37 cellular contexts compared by ENCODE assay signal in the genomic region with DNA sequence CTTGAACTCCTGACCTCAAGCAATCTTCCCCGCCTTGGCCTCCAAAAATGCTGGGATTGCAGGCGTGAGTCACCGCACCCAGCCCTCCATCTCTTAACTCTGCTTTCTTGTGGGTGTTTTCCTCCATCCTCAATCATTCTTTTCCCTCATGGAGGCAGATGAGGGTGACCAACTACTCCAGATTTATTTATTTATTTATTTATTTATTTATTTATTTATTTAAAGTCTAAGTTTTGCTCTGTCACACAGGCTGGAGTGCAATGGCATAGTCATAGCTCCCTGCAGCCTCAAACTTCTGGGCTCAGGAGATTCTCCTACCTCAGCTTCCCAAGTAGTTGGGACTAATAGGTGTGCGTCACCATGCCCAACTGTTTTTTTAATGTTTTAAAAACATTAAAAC. TPM values are rescaled to one million over a fixed set of nuclear protein-coding genes. Genes with fewer than 3 reads are reported as not detected.
DNase-seq lines count a peak whose midpoint lies in the region; ATAC-seq and TF ChIP-seq lines count a peak whose summit lies in the region.
"Had no signal": no experiment of that assay in that cellular context is flagged by ENCODE, and none has a peak within 500 bp of the region (broad histone marks: within the 10 kb centered on the region; RNA-seq: fewer than 3 reads in every experiment).

No MANE protein-coding gene starts in this region.

- no peak for DNase-seq in CD4-positive, alpha-beta T cell
- DNase-seq in T-helper 17 cell (no peak), osteoblast (ENCODE audit: insufficient read length, low spot score, missing footprints) (peak; percentile 35), NCI-H2196 treated with DMSO at 0.1 percent for 48 hours (lab: John Stamatoyannopoulos, UW; ENCODE audit: unreplicated experiment) (no peak), CD14-positive monocyte (ENCODE audit: low spot score) (no peak), dedifferentiated amniotic fluid mesenchymal stem cell (ENCODE audit: extremely low spot score) (no peak)
- DNase-seq: 8988T; ACHN; AML-193; BE2C; C1 segment of cervical spinal cord; Caco-2; Calu3; CD4-positive, alpha-beta memory T cell; CD4-positive, CD25-positive, alpha-beta regulatory T cell; CD8-positive, alpha-beta memory T cell; CD8-positive, alpha-beta T cell; COR-L47; DMS 273 treated with DMSO at 0.1 percent for 48 hours; DMS153; DMS53; DMS79; DMS79 treated with DMSO at 0.1 percent for 48 hours; DND-41; EL had no signal

- H3K4me1 ChIP-seq in HEK293 (ENCODE audit: control insufficient read depth, insufficient read depth, low read length) (peaks cover 2% of the 10 kb centered on the region; the same call in 1 of the 2 replicates), osteoblast (ENCODE audit: insufficient read depth, low read length) (no peaks in the 10 kb centered on the region)
- H3K4me1 ChIP-seq: A549, BE2C, Caco-2 had no signal

- no peaks in the 10 kb centered on the region for H3K79me2 ChIP-seq in osteoblast (ENCODE audit: insufficient read depth, low read length)

- H3K27ac ChIP-seq in CD4-positive, alpha-beta T cell (ENCODE audit: low read depth, low read length) = no peak overlapping the region
- H3K27ac ChIP-seq in HEK293 (ENCODE audit: extremely low read depth, low read depth, low read length) = no peak overlapping the region
- no peak overlapping the region for H3K27ac ChIP-seq in osteoblast (ENCODE audit: low read depth, low read length)
- H3K27ac ChIP-seq: 22Rv1; A549; BLaER1; BLaER1 treated with 17β-estradiol and CSF1 and Interleukin-3, amounts not matched to agents 10 nM and 100 nM; C4-2B had no signal

- H3K4me3 ChIP-seq in HEK293 (ENCODE audit: low read depth, low read length) (no peak overlapping the region), osteoblast (ENCODE audit: insufficient read depth, low read length) (no peak overlapping the region)
- H3K4me3 ChIP-seq: A549; BLaER1; BLaER1 treated with 17β-estradiol and CSF1 and Interleukin-3, amounts not matched to agents 10 nM and 100 nM had no signal

- H3K9me3 ChIP-seq in CD4-positive, alpha-beta T cell (ENCODE audit: control insufficient read depth, low read length) = no peaks in the 10 kb centered on the region
- H3K9me3 ChIP-seq in HEK293 (ENCODE audit: control insufficient read depth, insufficient read depth, low read depth, low read length) (no peaks in the 10 kb centered on the region), T-helper 17 cell (ENCODE audit: control insufficient read depth, low read length, poor library complexity, severe bottlenecking) (no peaks in the 10 kb centered on the region), osteoblast (ENCODE audit: low read depth, low read length) (no peaks in the 10 kb centered on the region)
- H3K9me3 ChIP-seq: A549, BE2C, Caco-2 had no signal

- no peak for ATAC-seq in CD4-positive, alpha-beta T cell (ENCODE audit: poor library complexity)
- no peak for ATAC-seq in T-helper 17 cell
- no peak for ATAC-seq in GM18511 (IDR thresholded peaks at IDR 0.05; ENCODE audit: unreplicated experiment)
- ATAC-seq: A549; CD8-positive, alpha-beta T cell had no signal

- no peak overlapping the region for H3K4me2 ChIP-seq in osteoblast (ENCODE audit: insufficient read depth, low read length)
- H3K4me2 ChIP-seq: A549, BLaER1 had no signal

- intact Hi-C loops in CD4-positive, alpha-beta T cell (cut with DNase I, micrococcal nuclease) = no loop called here
- intact Hi-C loops in CD14-positive monocyte (cut with micrococcal nuclease) = no loop called here

- H3K36me3 ChIP-seq in HEK293 (ENCODE audit: control insufficient read depth in 2 of 2, insufficient read depth in 1 of 2, low read length in 2 of 2) (no peaks in the 10 kb centered on the region), osteoblast (ENCODE audit: insufficient read depth, low read length) (no peaks in the 10 kb centered on the region)
- H3K36me3 ChIP-seq: BE2C had no signal

- H3K27me3 Mint-ChIP-seq in CD4-positive, alpha-beta T cell = no peaks in the 10 kb centered on the region
- no peaks in the 10 kb centered on the region for H3K27me3 Mint-ChIP-seq in T-helper 17 cell
- peaks cover 0 to 2% (median 0%) of the 10 kb centered on the region in 3 donors for H3K27me3 Mint-ChIP-seq in CD14-positive monocyte (ENCODE audit: low read depth in 3 of 3)
- H3K27me3 Mint-ChIP-seq: B cell; CD4-positive, alpha-beta memory T cell; CD4-positive, CD25-positive, alpha-beta regulatory T cell; CD8-positive, alpha-beta memory T cell had no signal

- H3K9me3 Mint-ChIP-seq in CD4-positive, alpha-beta T cell = no peaks in the 10 kb centered on the region
- H3K9me3 Mint-ChIP-seq in CD14-positive monocyte = no peaks in the 10 kb centered on the region
- H3K9me3 Mint-ChIP-seq: CD4-positive, alpha-beta memory T cell; CD4-positive, CD25-positive, alpha-beta regulatory T cell; CD8-positive, alpha-beta memory T cell; CD8-positive, alpha-beta T cell had no signal

- no peak overlapping the region for H2AFZ ChIP-seq in osteoblast (ENCODE audit: low read length)

- no peak for TF ChIP-seq CTCF in CD4-positive, alpha-beta T cell (IDR thresholded peaks at IDR 0.05)
- TF ChIP-seq CTCF in HEK293 (tag by site-specific recombination; IDR thresholded peaks at IDR 0.05) = no peak
- TF ChIP-seq CTCF in osteoblast (IDR thresholded peaks at IDR 0.05; ENCODE audit: extremely low read depth, low read depth, low read length) = no peak
- TF ChIP-seq CTCF in CD14-positive monocyte (IDR thresholded peaks at IDR 0.05) = no peak

- H4K20me1 ChIP-seq in osteoblast (ENCODE audit: insufficient read depth, low read length) = no peaks in the 10 kb centered on the region

- no peaks in the 10 kb centered on the region for H3K27me3 ChIP-seq in CD4-positive, alpha-beta T cell (ENCODE audit: control insufficient read depth, insufficient read depth, low read length)
- no peaks in the 10 kb centered on the region for H3K27me3 ChIP-seq in osteoblast (ENCODE audit: insufficient read depth, low read length)
- H3K27me3 ChIP-seq: BE2C; BLaER1; BLaER1 treated with 17β-estradiol and CSF1 and Interleukin-3, amounts not matched to agents 10 nM and 100 nM had no signal

- CTCF ChIA-PET in CD4-positive, alpha-beta T cell (lab: Charles Lee) = no interaction called here
- CTCF ChIA-PET in HEK293 (lab: Yijun Ruan, JAX) = no interaction called here

- peak overlapping the region; percentile 27 for H3K27ac Mint-ChIP-seq in CD4-positive, alpha-beta T cell
- peak overlapping the region; percentile 80 for H3K27ac Mint-ChIP-seq in T-helper 17 cell
- H3K27ac Mint-ChIP-seq in CD14-positive monocyte = no peak overlapping the region
- H3K27ac Mint-ChIP-seq: B cell; CD8-positive, alpha-beta T cell had no signal

- POLR2A ChIA-PET in CD4-positive, alpha-beta T cell (lab: Charles Lee) = interaction anchor here (0.7 kb wide), 1 partner anchor 14 kb away, joined by 3 read pairs; no protein-coding TSS in a partner anchor
- POLR2A ChIA-PET in HEK293 (lab: Yijun Ruan, JAX) = no interaction called here

- H3K36me3 Mint-ChIP-seq in CD4-positive, alpha-beta T cell (ENCODE audit: low read depth) = peaks cover 77% of the 10 kb centered on the region
- peaks cover 14% of the 10 kb centered on the region for H3K36me3 Mint-ChIP-seq in T-helper 17 cell (ENCODE audit: low read depth)
- H3K36me3 Mint-ChIP-seq in CD14-positive monocyte = peaks cover 42 to 73% of the 10 kb centered on the region in 2 donors

- peaks cover 64% of the 10 kb centered on the region for H3K4me1 Mint-ChIP-seq in CD4-positive, alpha-beta T cell (ENCODE audit: low read depth)
- peaks cover 31% of the 10 kb centered on the region for H3K4me1 Mint-ChIP-seq in T-helper 17 cell
- peaks cover 19% of the 10 kb centered on the region for H3K4me1 Mint-ChIP-seq in CD14-positive monocyte

- no peak overlapping the region for H3K4me3 Mint-ChIP-seq in CD4-positive, alpha-beta T cell
- H3K4me3 Mint-ChIP-seq in T-helper 17 cell = no peak overlapping the region
- no peak overlapping the region for H3K4me3 Mint-ChIP-seq in CD14-positive monocyte
- H3K4me3 Mint-ChIP-seq: B cell; CD4-positive, alpha-beta memory T cell; CD8-positive, alpha-beta memory T cell; CD8-positive, alpha-beta T cell had no signal

TF ChIP-seq in HEK293, 187 proteins besides CTCF, POLR2A, EP300 and RAD21 (continues in another document):
- TF ChIP-seq ZNF292 (tag by site-specific recombination; IDR thresholded peaks at IDR 0.05; ENCODE audit: borderline replicate concordance, low read depth) = peak; percentile 53; the same call in 1 of the 2 replicates
- TF ChIP-seq, protein P1, sequence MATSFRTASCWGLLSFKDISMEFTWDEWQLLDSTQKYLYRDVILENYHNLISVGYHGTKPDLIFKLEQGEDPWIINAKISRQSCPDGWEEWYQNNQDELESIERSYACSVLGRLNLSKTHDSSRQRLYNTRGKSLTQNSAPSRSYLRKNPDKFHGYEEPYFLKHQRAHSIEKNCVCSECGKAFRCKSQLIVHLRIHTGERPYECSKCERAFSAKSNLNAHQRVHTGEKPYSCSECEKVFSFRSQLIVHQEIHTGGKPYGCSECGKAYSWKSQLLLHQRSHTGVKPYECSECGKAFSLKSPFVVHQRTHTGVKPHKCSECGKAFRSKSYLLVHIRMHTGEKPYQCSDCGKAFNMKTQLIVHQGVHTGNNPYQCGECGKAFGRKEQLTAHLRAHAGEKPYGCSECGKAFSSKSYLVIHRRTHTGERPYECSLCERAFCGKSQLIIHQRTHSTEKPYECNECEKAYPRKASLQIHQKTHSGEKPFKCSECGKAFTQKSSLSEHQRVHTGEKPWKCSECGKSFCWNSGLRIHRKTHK (tag by site-specific recombination; IDR thresholded peaks at IDR 0.05) = no peak
- 0 out of 2 replicates have a peak, but pooled peaks have one; percentile 14 for TF ChIP-seq ZNF629 (tag by site-specific recombination; IDR thresholded peaks at IDR 0.05)
- TF ChIP-seq ZNF473 (tag by site-specific recombination; IDR thresholded peaks at IDR 0.05) = no peak
- no peak for TF ChIP-seq MZF1 (tag by site-specific recombination; IDR thresholded peaks at IDR 0.05; ENCODE audit: borderline replicate concordance)

RNA-seq across cellular contexts. Expression of gene VAV1, which starts 14.9 kb away (rescaled TPM):
- 10 to 100 TPM; 70.0 to 70.1 TPM for total RNA-seq in CD4-positive, alpha-beta T cell
- total RNA-seq in T-helper 17 cell = 10 to 100 TPM; 83.0 to 92.0 TPM
- 0.36 TPM in 1 of 2 replicates, not detected in the other for total RNA-seq in osteoblast
- polyA plus RNA-seq in CD14-positive monocyte = 10 to 100 TPM; 21.3 to 30.2 TPM
- total RNA-seq: A172, Caco-2, G401 had no signal
- polyA plus RNA-seq: AG04450, BJ had no signal

RNA-seq across cellular contexts. Expression of gene SH2D3A, which starts 20.2 kb away (rescaled TPM):
- total RNA-seq in CD4-positive, alpha-beta T cell = 10 to 100 TPM; 39.2 to 41.3 TPM
- total RNA-seq in T-helper 17 cell (10 to 100 TPM; 43.8 to 50.3 TPM), osteoblast (not detected in 2 replicates)
- not detected for polyA plus RNA-seq in CD14-positive monocyte
- total RNA-seq: A172 had no signal
- polyA plus RNA-seq: AG04450 had no signal

RNA-seq across cellular contexts. Expression of gene TRIP10, which starts 47.9 kb away (rescaled TPM):
- total RNA-seq in CD4-positive, alpha-beta T cell = 1 to 10 TPM; 1.6 to 1.9 TPM
- total RNA-seq in T-helper 17 cell (1 to 10 TPM in 1 of 2 donors, under 1 TPM in 1; 0.92 to 3.3 TPM), osteoblast (32.4 and 36.2 TPM in 2 replicates)
- polyA plus RNA-seq in CD14-positive monocyte = 1 to 10 TPM; 1.5 to 1.9 TPM

RNA-seq across cellular contexts. Expression of gene GPR108, which starts 50.0 kb away (rescaled TPM):
- 10 to 100 TPM; 34.5 to 36.6 TPM for total RNA-seq in CD4-positive, alpha-beta T cell
- total RNA-seq in T-helper 17 cell = 10 to 100 TPM; 53.4 to 55.5 TPM
- total RNA-seq in osteoblast = 42.3 and 52.2 TPM in 2 replicates
- 100 to 1,000 TPM; 129 to 147 TPM for polyA plus RNA-seq in CD14-positive monocyte

Comparison
In these comparisons a context has a peak if more than half of its experiments do, and no peak if none do; other contexts are left out.
1. H3K27ac Mint-ChIP-seq: peak in CD4-positive, alpha-beta T cell (single experiment) and T-helper 17 cell (single experiment); none in CD14-positive monocyte (0 of 7).
2. RNA of gene VAV1, which starts 14.9 kb away (total RNA-seq): 83.0 to 92.0 TPM in T-helper 17 cell and 70.0 to 70.1 TPM in CD4-positive, alpha-beta T cell; 0.36 TPM in osteoblast; every median in the first group is over 10 times any median in the second.
3. RNA of gene SH2D3A, which starts 20.2 kb away (total RNA-seq): 43.8 to 50.3 TPM in T-helper 17 cell and 39.2 to 41.3 TPM in CD4-positive, alpha-beta T cell; not detected in osteoblast; every median in the first group is over 10 times any median in the second.